In the genomic region with DNA sequence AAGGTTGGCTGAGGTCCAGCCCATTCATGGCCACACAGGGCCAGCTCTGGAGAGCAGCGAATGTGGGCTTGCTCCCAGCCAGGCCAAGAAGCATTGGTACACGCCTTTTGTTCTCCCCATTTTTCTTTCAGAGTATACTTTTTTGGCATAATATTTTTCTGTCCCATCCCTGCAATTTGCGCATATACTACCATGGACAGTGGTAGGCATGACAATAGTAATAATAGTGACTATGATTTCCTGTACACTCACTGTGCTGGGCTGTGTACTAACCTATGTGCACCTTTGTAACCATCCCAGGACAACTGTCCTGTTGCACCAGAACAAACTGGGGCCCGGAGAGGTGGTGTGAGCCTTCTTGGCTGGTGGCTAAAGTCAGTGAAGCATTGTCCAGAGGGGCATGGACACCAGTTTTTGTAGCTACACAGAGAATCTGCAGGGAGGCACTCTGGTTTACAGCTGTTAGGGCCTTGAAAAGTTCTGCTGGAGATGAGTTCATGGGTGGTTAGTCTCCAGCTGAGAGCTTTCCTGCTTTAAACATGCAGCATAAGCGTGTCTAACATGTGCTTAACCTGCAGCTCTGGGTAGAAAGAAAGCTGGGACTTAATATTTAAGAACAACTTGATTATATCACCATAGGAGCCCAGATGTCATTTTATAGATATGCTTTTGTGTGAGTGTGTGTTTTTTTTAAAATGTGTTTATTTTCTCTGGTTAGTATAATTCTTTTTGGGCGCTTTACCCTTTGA, we compare ENCODE assay signal across 10 cellular contexts.
"Had no signal": no experiment of that assay in that cellular context is flagged by ENCODE, and none has a peak within 500 bp of the region (broad histone marks: within the 10 kb centered on the region; RNA-seq: fewer than 3 reads in every experiment).

No MANE protein-coding gene starts in this region.

- H3K27ac ChIP-seq: GM23248, HL-60, KMS-11 had no signal

- H3K4me3 ChIP-seq: GM23248, K562 had no signal

- ATAC-seq: HepG2 had no signal

- FAIRE-seq: HepG2, K562 had no signal

- DNase-seq: GM23248, GOT3, H9, HCEC 1CT, HFFc6, Karpas-422 had no signal
